ENCODE assay signal across 8 cellular contexts in genomic region chrX:154097597-154098541, GRCh38. TPM values are rescaled to one million over a fixed set of nuclear protein-coding genes. Genes with fewer than 3 reads are reported as not detected.
DNase-seq lines count a peak whose midpoint lies in the region; ATAC-seq and TF ChIP-seq lines count a peak whose summit lies in the region.

MECP2 (minus strand) TSS chrX:154097717.

- H3K4me3 Mint-ChIP-seq in Caco-2 (ENCODE audit: unreplicated experiment) (peak within 1 kb of the TSS; percentile 73), endothelial cell (ENCODE audit: unreplicated experiment) (peak within 1 kb of the TSS; percentile 94), mesothelial cell of epicardium (peak within 1 kb of the TSS; percentile 76)

- peaks cover 6% of the 10 kb centered on the region for H3K27me3 Mint-ChIP-seq in Caco-2 (ENCODE audit: insufficient read depth, unreplicated experiment)
- peaks cover 3% of the 10 kb centered on the region for H3K27me3 Mint-ChIP-seq in endothelial cell (ENCODE audit: unreplicated experiment)
- H3K27me3 Mint-ChIP-seq in mesothelial cell of epicardium (ENCODE audit: low read depth), result peaks cover 3% of the 10 kb centered on the region

- H3K9ac ChIP-seq in HUES6 (ENCODE audit: low read length) (peak within 1 kb of the TSS; percentile 89), OCI-LY1 (ENCODE audit: low read length) (peak within 1 kb of the TSS; percentile 88)

- H3K4me2 ChIP-seq in OCI-LY1 (ENCODE audit: low read length), result peak within 1 kb of the TSS; percentile 83

- no TSS peak for BruUV-seq in Caco-2 (replicated peaks; lab: Mats Ljungman, UMichigan)

- no peaks in the 10 kb centered on the region for H3K9me2 ChIP-seq in OCI-LY1 (ENCODE audit: low read depth, low read length)

- H3K27ac ChIP-seq in HUES6 (ENCODE audit: low read depth, low read length) (no peak within 1 kb of the TSS; the same call in 1 of the 2 replicates), OCI-LY1 (ENCODE audit: low read depth, low read length, poor library complexity, severe bottlenecking) (peak within 1 kb of the TSS; percentile 53)

- H3K36me3 Mint-ChIP-seq in Caco-2 (ENCODE audit: insufficient read depth, unreplicated experiment) (no peaks in the 10 kb centered on the region), endothelial cell (ENCODE audit: low read depth, unreplicated experiment) (peaks cover 5% of the 10 kb centered on the region), mesothelial cell of epicardium (no peaks in the 10 kb centered on the region)

- intact Hi-C loops in Caco-2 (cut with micrococcal nuclease; ENCODE audit: unreplicated experiment), result no loop called here

- H2AFZ ChIP-seq in OCI-LY1 (ENCODE audit: low read length), result no peak within 1 kb of the TSS

- POLR2A ChIA-PET in Caco-2 (lab: Charles Lee), result no interaction called here

- H3K79me2 ChIP-seq in OCI-LY1 (ENCODE audit: insufficient read depth, low read length), result peaks cover 38% of the 10 kb centered on the region

- peak within 1 kb of the TSS; percentile 50 for H3K27ac Mint-ChIP-seq in Caco-2 (ENCODE audit: unreplicated experiment)
- H3K27ac Mint-ChIP-seq in endothelial cell (ENCODE audit: unreplicated experiment), result no peak within 1 kb of the TSS
- H3K27ac Mint-ChIP-seq in mesothelial cell of epicardium, result peak within 1 kb of the TSS; percentile 89

- peak; percentile 88 for ATAC-seq in GM21423 (IDR thresholded peaks at IDR 0.05; ENCODE audit: unreplicated experiment)

- CTCF ChIA-PET in Caco-2 (lab: Charles Lee), result no interaction called here

- H3K27me3 ChIP-seq in Caco-2 (replicated peaks; ENCODE audit: control insufficient read depth, insufficient read depth, low read length) (no peaks in the 10 kb centered on the region), HUES6 (ENCODE audit: control insufficient read depth, insufficient read depth, low read length) (no peaks in the 10 kb centered on the region), OCI-LY1 (ENCODE audit: insufficient read depth, low read length) (no peaks in the 10 kb centered on the region)

- H3K4me1 Mint-ChIP-seq in Caco-2 (ENCODE audit: low read depth, unreplicated experiment) (no peaks in the 10 kb centered on the region), endothelial cell (ENCODE audit: unreplicated experiment) (peaks cover 24% of the 10 kb centered on the region), mesothelial cell of epicardium (peaks cover 36% of the 10 kb centered on the region)

- H3K9me3 ChIP-seq in Caco-2 (no peaks in the 10 kb centered on the region), HUES6 (ENCODE audit: control insufficient read depth, insufficient read depth, low read depth, low read length) (peaks cover 14% of the 10 kb centered on the region; the same call in 1 of the 2 replicates), OCI-LY1 (ENCODE audit: low read length) (no peaks in the 10 kb centered on the region)

- DNase-seq in Caco-2, result peak; percentile 92 to 93
- DNase-seq in activated CD8-positive, alpha-beta memory T cell treated with anti-CD3 and anti-CD28 coated beads, Interleukin-2, amount 50 U/mL, for 4 hours, result peak; percentile 83
- DNase-seq in endothelial cell (ENCODE audit: low spot score), result peak; percentile 88
- peak; percentile 81 to 88 for DNase-seq in mesothelial cell of epicardium (ENCODE audit: low spot score in 2 of 2, unreplicated experiment in 2 of 2)
- peak; percentile 68 to 73 for DNase-seq in stimulated activated CD8-positive, alpha-beta memory T cell treated with anti-CD3 and anti-CD28 coated beads, Interleukin-15, amount 100 ng/mL, for 4 hours (ENCODE audit: low read depth in 2 of 2)

- no peaks in the 10 kb centered on the region for H4K20me1 ChIP-seq in OCI-LY1 (ENCODE audit: insufficient read depth, low read length)

- H3K36me3 ChIP-seq in Caco-2 (ENCODE audit: control insufficient read depth, insufficient read depth, low read length), result no peaks in the 10 kb centered on the region
- no peaks in the 10 kb centered on the region for H3K36me3 ChIP-seq in HUES6 (ENCODE audit: control insufficient read depth, insufficient read depth, low read length)
- no peaks in the 10 kb centered on the region for H3K36me3 ChIP-seq in OCI-LY1 (ENCODE audit: insufficient read depth, low read length)

- H3K4me1 ChIP-seq in Caco-2 (peaks cover 7% of the 10 kb centered on the region; the same call in 1 of the 2 replicates), HUES6 (ENCODE audit: control insufficient read depth, insufficient read depth, low read length) (peaks cover 37% of the 10 kb centered on the region), OCI-LY1 (ENCODE audit: insufficient read depth, low read length, severe bottlenecking) (peaks cover 37% of the 10 kb centered on the region)

- H3K4me3 ChIP-seq in Caco-2 (ENCODE audit: low read depth, low read length) (peak within 1 kb of the TSS; percentile 70), HUES6 (ENCODE audit: low read depth, low read length) (peak within 1 kb of the TSS; percentile 91), OCI-LY1 (ENCODE audit: low read depth, low read length, poor library complexity, severe bottlenecking) (peak within 1 kb of the TSS; percentile 94)

- H3K9me3 Mint-ChIP-seq in Caco-2 (ENCODE audit: unreplicated experiment) (no peaks in the 10 kb centered on the region), endothelial cell (ENCODE audit: unreplicated experiment) (no peaks in the 10 kb centered on the region), mesothelial cell of epicardium (peaks cover 6% of the 10 kb centered on the region)

- TF ChIP-seq CTCF in Caco-2 (IDR thresholded peaks at IDR 0.05; ENCODE audit: insufficient read depth in 1 of 2, low read depth in 1 of 2, low read length in 1 of 2, severe bottlenecking in 1 of 2, unreplicated experiment in 1 of 2), result no peak
- no peak for TF ChIP-seq CTCF in OCI-LY1 (IDR thresholded peaks at IDR 0.05; ENCODE audit: low read length)
- TF ChIP-seq CTCF in endothelial cell (IDR thresholded peaks at IDR 0.05; ENCODE audit: unreplicated experiment), result no peak
- no peak for TF ChIP-seq CTCF in mesothelial cell of epicardium (IDR thresholded peaks at IDR 0.05; ENCODE audit: unreplicated experiment)

- H3F3A ChIP-seq in OCI-LY1 (ENCODE audit: insufficient read depth, low read length), result no peaks in the 10 kb centered on the region

RNA-seq across cellular contexts. Expression of gene MECP2, which starts in this region (rescaled TPM):
- total RNA-seq in Caco-2 (2022), result 30.6 and 36.4 TPM in 2 replicates
- total RNA-seq in endothelial cell (ENCODE audit: unreplicated experiment), result 60.0 TPM
- total RNA-seq in mesothelial cell of epicardium, result 49.4 to 57.8 TPM (median 56.2 TPM) in 3 replicates
